Comparison of ENCODE assay signal across 1 cellular context in genomic region chrX:65723706-65724105, GRCh38.
TF ChIP-seq lines count a peak whose summit lies in the region.

No MANE protein-coding gene starts in this region.

TF ChIP-seq in GM12878, 131 proteins besides CTCF, POLR2A, EP300 and RAD21 (continued from another document and continues in another):
- no peak for TF ChIP-seq USF2 (IDR thresholded peaks at IDR 0.05; ENCODE audit: borderline replicate concordance, low read depth, low read length)
- TF ChIP-seq SREBF2 (IDR thresholded peaks at IDR 0.05; ENCODE audit: low read length), result no peak
- peak; percentile 70; the same call in 1 of the 2 replicates for TF ChIP-seq RELB (IDR thresholded peaks at IDR 0.05; ENCODE audit: low read depth)
- no peak for TF ChIP-seq ZSCAN29 (IDR thresholded peaks at IDR 0.05)
- TF ChIP-seq NFXL1 (IDR thresholded peaks at IDR 0.05; ENCODE audit: borderline replicate concordance), result no peak
- TF ChIP-seq NKRF (conservative IDR thresholded peaks at IDR 0.05), result no peak
- TF ChIP-seq GABPA (IDR thresholded peaks at IDR 0.05; ENCODE audit: low read depth), result 0 out of 2 replicates have a peak, but pooled peaks have one; percentile 30
- 0 out of 2 replicates have a peak, but pooled peaks have one; percentile 42 for TF ChIP-seq MEF2A (IDR thresholded peaks at IDR 0.05; ENCODE audit: insufficient read depth, low read depth, low read length)
- no peak for TF ChIP-seq ZBTB33 (IDR thresholded peaks at IDR 0.05)
- TF ChIP-seq PML (IDR thresholded peaks at IDR 0.05; ENCODE audit: low read length), result 0 out of 2 replicates have a peak, but pooled peaks have one; percentile 30
- TF ChIP-seq E2F8 (IDR thresholded peaks at IDR 0.05; ENCODE audit: low read depth, partially characterized antibody), result no peak
- no peak for TF ChIP-seq ASH2L (IDR thresholded peaks at IDR 0.05; ENCODE audit: borderline replicate concordance, low read depth)
- TF ChIP-seq POU2F2 (IDR thresholded peaks at IDR 0.05; ENCODE audit: borderline replicate concordance, low read depth, low read length), result no peak
- no peak for TF ChIP-seq JUND (IDR thresholded peaks at IDR 0.05; ENCODE audit: low read depth, low read length)
- no peak for TF ChIP-seq SUZ12 (IDR thresholded peaks at IDR 0.05; ENCODE audit: unreplicated experiment)
- peak; percentile 44; the same call in 1 of the 2 replicates for TF ChIP-seq MTA2 (IDR thresholded peaks at IDR 0.05; ENCODE audit: low read depth)
- TF ChIP-seq SPI1 (IDR thresholded peaks at IDR 0.05; ENCODE audit: borderline replicate concordance, insufficient read depth, low read depth, low read length), result peak; percentile 56; the same call in 1 of the 2 replicates
- TF ChIP-seq NR2C1 (IDR thresholded peaks at IDR 0.05), result no peak
- no peak for TF ChIP-seq SP1 (IDR thresholded peaks at IDR 0.05; ENCODE audit: low read depth, low read length)
- TF ChIP-seq SKIL (IDR thresholded peaks at IDR 0.05; ENCODE audit: low read depth, poor library complexity, severe bottlenecking), result no peak
- no peak for TF ChIP-seq ELK1 (IDR thresholded peaks at IDR 0.05; ENCODE audit: low read depth, low read length)
- no peak for TF ChIP-seq SMARCA5 (IDR thresholded peaks at IDR 0.05)
- peak; percentile 69; the same call in 1 of the 2 replicates for TF ChIP-seq NBN (IDR thresholded peaks at IDR 0.05)
- no peak for TF ChIP-seq ZNF24 (IDR thresholded peaks at IDR 0.05)
- TF ChIP-seq TCF12 (IDR thresholded peaks at IDR 0.05; ENCODE audit: low read depth, low read length), result no peak
- TF ChIP-seq E4F1 (IDR thresholded peaks at IDR 0.05; ENCODE audit: borderline replicate concordance, partially characterized antibody), result no peak
- TF ChIP-seq CBX5 (IDR thresholded peaks at IDR 0.05; ENCODE audit: low read depth), result no peak
- no peak for TF ChIP-seq ZNF207 (IDR thresholded peaks at IDR 0.05; ENCODE audit: borderline replicate concordance)
- no peak for TF ChIP-seq ZNF592 (IDR thresholded peaks at IDR 0.05)
- no peak for TF ChIP-seq ZZZ3 (IDR thresholded peaks at IDR 0.05; ENCODE audit: control insufficient read depth, insufficient read length, low read depth)
- no peak for TF ChIP-seq NFYA (IDR thresholded peaks at IDR 0.05; ENCODE audit: borderline replicate concordance, low read depth, low read length)
- no peak for TF ChIP-seq MYC (IDR thresholded peaks at IDR 0.05; ENCODE audit: insufficient read depth, insufficient read length, insufficient replicate concordance, low read length, severe bottlenecking)
- no peak for TF ChIP-seq KDM1A (IDR thresholded peaks at IDR 0.05; ENCODE audit: borderline replicate concordance)
- no peak for TF ChIP-seq MLLT1 (IDR thresholded peaks at IDR 0.05)
- no peak for TF ChIP-seq ESRRA (IDR thresholded peaks at IDR 0.05; ENCODE audit: low read length)
